In genomic region chr10:75116941-75117775, GRCh38 we compare ENCODE assay signal across 7 cellular contexts. TPM values are rescaled to one million over a fixed set of nuclear protein-coding genes. Genes with fewer than 3 reads are reported as not detected.
DNase-seq lines count a peak whose midpoint lies in the region; ATAC-seq and TF ChIP-seq lines count a peak whose summit lies in the region.
"Not testable (repeated sequence)": the region's sequence is repeated elsewhere in the genome, so short reads cannot be mapped to it uniquely, and the experiment has no call there.

No MANE protein-coding gene starts in this region.

- not testable (repeated sequence) for H3K27me3 ChIP-seq in CD4-positive, CD25-positive, alpha-beta regulatory T cell (ENCODE audit: control insufficient read depth, insufficient read depth, low read length); adipocyte (replicated peaks; ENCODE audit: control insufficient read depth, insufficient read depth, low read length); left ventricle myocardium inferior (ENCODE audit: low read depth)

- not testable (repeated sequence) for TF ChIP-seq CTCF in epithelial cell of esophagus (IDR thresholded peaks at IDR 0.05; ENCODE audit: insufficient read depth, low read depth, low read length, missing control alignments); left ventricle myocardium inferior (IDR thresholded peaks at IDR 0.05; ENCODE audit: borderline replicate concordance); osteocyte (IDR thresholded peaks at IDR 0.05)

- not testable (repeated sequence) for H3K9ac ChIP-seq in adipocyte (ENCODE audit: low read length)

- peaks cover 20% of the 10 kb centered on the region for H3K4me1 ChIP-seq in CD4-positive, CD25-positive, alpha-beta regulatory T cell (ENCODE audit: control insufficient read depth, insufficient read depth, low read length, poor library complexity, severe bottlenecking)
- peaks cover 57% of the 10 kb centered on the region for H3K4me1 ChIP-seq in adipocyte (ENCODE audit: control insufficient read depth, insufficient read depth, low read length)
- peaks cover 95% of the 10 kb centered on the region for H3K4me1 ChIP-seq in left ventricle myocardium inferior

- ATAC-seq in CD4-positive, CD25-positive, alpha-beta regulatory T cell (ENCODE audit: low read depth in 2 of 2): not testable (repeated sequence)

- H3K9me3 ChIP-seq in CD4-positive, CD25-positive, alpha-beta regulatory T cell (ENCODE audit: control insufficient read depth in 2 of 2, low read length in 2 of 2); adipocyte (ENCODE audit: control insufficient read depth, low read length); left ventricle myocardium inferior (replicated peaks): not testable (repeated sequence)

- peak overlapping the region in 2 of 3 donors; percentile 3 to 8 for H3K27ac Mint-ChIP-seq in CD4-positive, CD25-positive, alpha-beta regulatory T cell
- not testable (repeated sequence) for H3K27ac Mint-ChIP-seq in osteocyte (ENCODE audit: unreplicated experiment)

- H3K36me3 ChIP-seq in CD4-positive, CD25-positive, alpha-beta regulatory T cell (ENCODE audit: control insufficient read depth, insufficient read depth, low read length); adipocyte (ENCODE audit: control insufficient read depth, insufficient read depth, low read length, severe bottlenecking); left ventricle myocardium inferior: not testable (repeated sequence)

- H3K36me3 Mint-ChIP-seq in CD4-positive, CD25-positive, alpha-beta regulatory T cell; osteocyte (ENCODE audit: unreplicated experiment): not testable (repeated sequence)

- intact Hi-C loops in left ventricle myocardium inferior (cut with micrococcal nuclease): not testable (repeated sequence)

- not testable (repeated sequence) for H3K9me3 Mint-ChIP-seq in CD4-positive, CD25-positive, alpha-beta regulatory T cell; osteocyte (ENCODE audit: unreplicated experiment)

- not testable (repeated sequence) for H3K4me3 ChIP-seq in CD4-positive, CD25-positive, alpha-beta regulatory T cell (ENCODE audit: low read depth, low read length); epithelial cell of esophagus (ENCODE audit: low read length); left ventricle myocardium inferior
- H3K4me3 ChIP-seq in adipocyte (ENCODE audit: low read length): peak overlapping the region; percentile 43

- DNase-seq in CD4-positive, CD25-positive, alpha-beta regulatory T cell; adipocyte (ENCODE audit: low read depth); left ventricle myocardium inferior: not testable (repeated sequence)
- DNase-seq in HT1080 (ENCODE audit: low read depth): peak; percentile 36
- DNase-seq in RPMI7951 (ENCODE audit: low read depth): peak; percentile 58
- DNase-seq in epithelial cell of esophagus (ENCODE audit: low read depth): peak; percentile 10
- DNase-seq in osteocyte (ENCODE audit: extremely low spot score, unreplicated experiment): peak; percentile 42

- H3K4me3 Mint-ChIP-seq in CD4-positive, CD25-positive, alpha-beta regulatory T cell: peak overlapping the region in 1 of 4 donors; percentile 26
- not testable (repeated sequence) for H3K4me3 Mint-ChIP-seq in osteocyte (ENCODE audit: unreplicated experiment)

- not testable (repeated sequence) for H3K27me3 Mint-ChIP-seq in CD4-positive, CD25-positive, alpha-beta regulatory T cell; osteocyte (ENCODE audit: unreplicated experiment)

- not testable (repeated sequence) for H3K27ac ChIP-seq in CD4-positive, CD25-positive, alpha-beta regulatory T cell (ENCODE audit: insufficient read depth, low read length, poor library complexity, severe bottlenecking)
- H3K27ac ChIP-seq in left ventricle myocardium inferior (replicated peaks): peak overlapping the region; percentile 5

- H3K4me1 Mint-ChIP-seq in CD4-positive, CD25-positive, alpha-beta regulatory T cell: peaks cover 29 to 67% (median 52%) of the 10 kb centered on the region in 4 donors
- peaks cover 40% of the 10 kb centered on the region for H3K4me1 Mint-ChIP-seq in osteocyte (ENCODE audit: unreplicated experiment)

RNA-seq across cellular contexts. Expression of gene SAMD8, which starts 5.7 kb away (rescaled TPM):
- total RNA-seq in CD4-positive, CD25-positive, alpha-beta regulatory T cell: 36.9 TPM
- 1 to 10 TPM; 6.5 to 8.0 (median 7.7) TPM for polyA plus RNA-seq in CD4-positive, CD25-positive, alpha-beta regulatory T cell
- 9.9 and 15.2 TPM in 2 replicates for total RNA-seq in HT1080 (2014; rRNA removed; shearing (Covaris generic))
- polyA plus RNA-seq in HT1080 (2015; cell fraction: cytosol; rRNA removed): 11.5 and 16.4 TPM in 2 replicates
- polyA plus RNA-seq in HT1080 (2015; cell fraction: nucleus; rRNA removed): 12.1 and 15.5 TPM in 2 replicates
- total RNA-seq in RPMI7951 (2014; rRNA removed; shearing (Covaris generic)): 13.1 and 14.1 TPM in 2 replicates
- total RNA-seq in left ventricle myocardium inferior: 24.6 TPM
- 25.9 and 26.4 TPM in 2 replicates for total RNA-seq in osteocyte
